ENCODE assay signal across 1 cellular context in genomic region chr4:95255396-95256107, GRCh38.
TF ChIP-seq lines count a peak whose summit lies in the region.

No MANE protein-coding gene starts in this region.

TF ChIP-seq in K562, 482 proteins besides CTCF, POLR2A, EP300 and RAD21 (continued from another document):
- TF ChIP-seq MGA (IDR thresholded peaks at IDR 0.05) (peak; percentile 60), CAMTA2 (CRISPR knock-in tag; conservative IDR thresholded peaks at IDR 0.05) (no peak), ZBTB17 (CRISPR knock-in tag; IDR thresholded peaks at IDR 0.05) (no peak), CREB3L1 (IDR thresholded peaks at IDR 0.05; ENCODE audit: borderline replicate concordance, low read depth) (no peak), SRSF1 (IDR thresholded peaks at IDR 0.05; ENCODE audit: low read depth, low read length) (no peak), PTRF (tag; IDR thresholded peaks at IDR 0.05) (no peak), ADNP (tag; IDR thresholded peaks at IDR 0.05) (0 out of 2 replicates have a peak, but pooled peaks have one; percentile 67), ZZZ3 (IDR thresholded peaks at IDR 0.05) (no peak), GTF2F1 (IDR thresholded peaks at IDR 0.05; ENCODE audit: low read depth, low read length) (no peak), DPF2 (IDR thresholded peaks at IDR 0.05) (peak; percentile 48; the same call in 1 of the 2 replicates), CREB3 (tag; conservative IDR thresholded peaks at IDR 0.05; ENCODE audit: low read depth) (no peak), E2F6 (IDR thresholded peaks at IDR 0.05; ENCODE audit: borderline replicate concordance in 1 of 2, extremely low read depth in 1 of 2, insufficient read depth in 1 of 2, insufficient read length in 1 of 2, low read depth in 1 of 2, low read length in 1 of 2, poor library complexity in 1 of 2, severe bottlenecking in 1 of 2) (peak in 1 of 2 experiments; percentile 14), FOSL1 (tag; conservative IDR thresholded peaks at IDR 0.05) (peak; percentile 84), SOX6 (IDR thresholded peaks at IDR 0.05) (peak; percentile 37)
